ENCODE assay signal across 1 cellular context in genomic region chr1:31575373-31576140, GRCh38.
TF ChIP-seq lines count a peak whose summit lies in the region.

No MANE protein-coding gene starts in this region.

TF ChIP-seq in HepG2, 621 proteins besides CTCF, POLR2A, EP300 and RAD21 (continued from another document and continues in another):
- no peak for TF ChIP-seq ZNF362 (CRISPR knock-in tag; IDR thresholded peaks at IDR 0.05; ENCODE audit: borderline replicate concordance)
- TF ChIP-seq ZNF740 (CRISPR knock-in tag; IDR thresholded peaks at IDR 0.05), result no peak; the same call in 1 of the 2 replicates
- TF ChIP-seq PHF8 (CRISPR knock-in tag; IDR thresholded peaks at IDR 0.05), result no peak
- peak; percentile 99 for TF ChIP-seq ZEB1 (IDR thresholded peaks at IDR 0.05; ENCODE audit: insufficient replicate concordance, low read depth)
- TF ChIP-seq NFIB (CRISPR knock-in tag; IDR thresholded peaks at IDR 0.05; ENCODE audit: borderline replicate concordance), result no peak
- no peak for TF ChIP-seq GMEB2 (CRISPR knock-in tag; IDR thresholded peaks at IDR 0.05; ENCODE audit: low read depth)
- no peak for TF ChIP-seq KLF6 (CRISPR knock-in tag; IDR thresholded peaks at IDR 0.05)
- no peak for TF ChIP-seq ZMYM2 (CRISPR knock-in tag; IDR thresholded peaks at IDR 0.05)
- no peak for TF ChIP-seq GTF2F1 (IDR thresholded peaks at IDR 0.05; ENCODE audit: low read length)
- no peak; the same call in 1 of the 2 replicates for TF ChIP-seq ATF6 (CRISPR knock-in tag; conservative IDR thresholded peaks at IDR 0.05)
- no peak for TF ChIP-seq TMF1 (CRISPR knock-in tag; IDR thresholded peaks at IDR 0.05; ENCODE audit: low read depth)
- no peak for TF ChIP-seq HDAC6 (IDR thresholded peaks at IDR 0.05; ENCODE audit: low read depth, low read length)
- no peak for TF ChIP-seq ZNF225 (CRISPR knock-in tag; IDR thresholded peaks at IDR 0.05)
- peak; percentile 93 for TF ChIP-seq PAXIP1 (CRISPR knock-in tag; conservative IDR thresholded peaks at IDR 0.05)
- peak; percentile 78 for TF ChIP-seq KDM6A (CRISPR knock-in tag; IDR thresholded peaks at IDR 0.05; ENCODE audit: low read depth)
- no peak for TF ChIP-seq NFE2L2 (IDR thresholded peaks at IDR 0.05; ENCODE audit: low read length)
- TF ChIP-seq ZMYM3 (CRISPR knock-in tag; IDR thresholded peaks at IDR 0.05), result no peak; the same call in 1 of the 2 replicates
- 0 out of 2 replicates have a peak, but pooled peaks have one; percentile 63 for TF ChIP-seq ZNF468 (CRISPR knock-in tag; IDR thresholded peaks at IDR 0.05)
- TF ChIP-seq ZNF781 (CRISPR knock-in tag; IDR thresholded peaks at IDR 0.05; ENCODE audit: borderline replicate concordance, not compliant biosample characterization), result no peak
- no peak for TF ChIP-seq TRIM22 (IDR thresholded peaks at IDR 0.05)
- TF ChIP-seq MEF2D (CRISPR knock-in tag; IDR thresholded peaks at IDR 0.05), result no peak
- TF ChIP-seq HOXA3 (CRISPR knock-in tag; IDR thresholded peaks at IDR 0.05), result peak; percentile 78
- TF ChIP-seq NRL (CRISPR knock-in tag; IDR thresholded peaks at IDR 0.05; ENCODE audit: borderline replicate concordance), result no peak
- peak; percentile 63; the same call in 1 of the 2 replicates for TF ChIP-seq IKZF5 (CRISPR knock-in tag; IDR thresholded peaks at IDR 0.05)
- no peak for TF ChIP-seq ZNF354B (CRISPR knock-in tag; IDR thresholded peaks at IDR 0.05)
- TF ChIP-seq NBN (conservative IDR thresholded peaks at IDR 0.05), result no peak
- TF ChIP-seq TBX2 (CRISPR knock-in tag; IDR thresholded peaks at IDR 0.05; ENCODE audit: borderline replicate concordance), result peak; percentile 63; the same call in 1 of the 2 replicates
- no peak for TF ChIP-seq ZNF660 (CRISPR knock-in tag; IDR thresholded peaks at IDR 0.05; ENCODE audit: borderline replicate concordance, low read depth)
- no peak for TF ChIP-seq ERF (CRISPR knock-in tag; IDR thresholded peaks at IDR 0.05)
- no peak for TF ChIP-seq TBL1XR1 (IDR thresholded peaks at IDR 0.05; ENCODE audit: borderline replicate concordance, low read length, partially characterized antibody)
- no peak for TF ChIP-seq ZFP36 (IDR thresholded peaks at IDR 0.05; ENCODE audit: borderline replicate concordance, low read depth, low read length, partially characterized antibody)
- TF ChIP-seq SOX6 (IDR thresholded peaks at IDR 0.05), result no peak
- TF ChIP-seq SOX6 (CRISPR knock-in tag; IDR thresholded peaks at IDR 0.05), result peak; percentile 90
- TF ChIP-seq NR0B2 (CRISPR knock-in tag; IDR thresholded peaks at IDR 0.05), result no peak
- no peak for TF ChIP-seq NR2F1 (CRISPR knock-in tag; IDR thresholded peaks at IDR 0.05)
- peak; percentile 50; the same call in 1 of the 2 replicates for TF ChIP-seq ZNF329 (CRISPR knock-in tag; IDR thresholded peaks at IDR 0.05; ENCODE audit: low read depth)
- no peak for TF ChIP-seq MTF1 (CRISPR knock-in tag; IDR thresholded peaks at IDR 0.05)
- TF ChIP-seq CBX5 (CRISPR knock-in tag; IDR thresholded peaks at IDR 0.05; ENCODE audit: borderline replicate concordance), result peak; percentile 67; the same call in 1 of the 2 replicates
- TF ChIP-seq ZBTB44 (CRISPR knock-in tag; IDR thresholded peaks at IDR 0.05), result no peak
- peak; percentile 97 for TF ChIP-seq PHF21A (CRISPR knock-in tag; IDR thresholded peaks at IDR 0.05)
- no peak for TF ChIP-seq PCBP1 (IDR thresholded peaks at IDR 0.05; ENCODE audit: borderline replicate concordance, low read depth, low read length)
- no peak; the same call in 1 of the 2 replicates for TF ChIP-seq ZNF501 (CRISPR knock-in tag; IDR thresholded peaks at IDR 0.05)
- TF ChIP-seq RFX1 (IDR thresholded peaks at IDR 0.05), result no peak
- TF ChIP-seq ZNF891 (CRISPR knock-in tag; IDR thresholded peaks at IDR 0.05), result no peak
- no peak; the same call in 1 of the 2 replicates for TF ChIP-seq SMC3 (IDR thresholded peaks at IDR 0.05; ENCODE audit: low read length)
- TF ChIP-seq GATAD2A (CRISPR knock-in tag; IDR thresholded peaks at IDR 0.05), result peak; percentile 91
- no peak for TF ChIP-seq CBX2 (IDR thresholded peaks at IDR 0.05; ENCODE audit: low read depth, low read length)
- no peak for TF ChIP-seq CBX2 (CRISPR knock-in tag; IDR thresholded peaks at IDR 0.05; ENCODE audit: low read depth)
- TF ChIP-seq ZNF24 (IDR thresholded peaks at IDR 0.05), result no peak
- no peak for TF ChIP-seq ETS1 (CRISPR knock-in tag; IDR thresholded peaks at IDR 0.05)
- no peak for TF ChIP-seq FOXK2 (IDR thresholded peaks at IDR 0.05)
- TF ChIP-seq MTA3 (CRISPR knock-in tag; IDR thresholded peaks at IDR 0.05), result no peak
- TF ChIP-seq ATAD3A (CRISPR knock-in tag; IDR thresholded peaks at IDR 0.05), result no peak
- TF ChIP-seq AGO2 (optimal IDR thresholded peaks at IDR 0.05; ENCODE audit: low read depth, low read length), result no peak
- no peak; the same call in 1 of the 2 replicates for TF ChIP-seq DR1 (CRISPR knock-in tag; IDR thresholded peaks at IDR 0.05)
- no peak for TF ChIP-seq LCORL (IDR thresholded peaks at IDR 0.05)
- peak; percentile 96 for TF ChIP-seq LCORL (CRISPR knock-in tag; IDR thresholded peaks at IDR 0.05)
- no peak for TF ChIP-seq ZNF839 (CRISPR knock-in tag; IDR thresholded peaks at IDR 0.05; ENCODE audit: borderline replicate concordance)
- no peak for TF ChIP-seq HCFC1 (IDR thresholded peaks at IDR 0.05; ENCODE audit: low read depth, low read length)
- 0 out of 2 replicates have a peak, but pooled peaks have one; percentile 23 for TF ChIP-seq HOMEZ (CRISPR knock-in tag; IDR thresholded peaks at IDR 0.05; ENCODE audit: low read depth)
